In the genomic region with DNA sequence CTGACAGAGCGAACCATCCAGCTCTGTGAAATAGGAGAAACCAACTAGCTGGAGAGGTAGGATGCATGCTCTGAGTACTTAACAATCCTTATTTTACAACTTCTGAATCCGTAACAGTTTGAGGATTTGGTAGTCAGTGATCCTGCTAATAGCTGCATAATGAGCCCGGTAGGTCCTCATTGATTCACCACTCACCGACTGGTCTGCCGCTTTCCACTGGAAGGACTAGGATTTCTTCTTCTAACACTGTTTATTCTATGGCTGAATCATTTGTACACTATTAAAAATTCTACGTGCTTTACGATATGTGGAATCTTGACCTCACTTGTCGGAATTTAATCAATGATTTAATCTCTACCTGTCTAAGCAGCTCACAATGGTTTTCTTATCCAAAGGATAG, we compare ENCODE assay signal across 25 cellular contexts. TPM values are rescaled to one million over a fixed set of nuclear protein-coding genes. Genes with fewer than 3 reads are reported as not detected.
A peak's percentile ranks its signal among the peaks of the same experiment; 100 is the strongest.
DNase-seq lines count a peak whose midpoint lies in the region; ATAC-seq, FAIRE-seq and TF ChIP-seq lines count a peak whose summit lies in the region.
"Had no signal": no experiment of that assay in that cellular context is flagged by ENCODE, and none has a peak within 500 bp of the region (broad histone marks: within the 10 kb centered on the region; RNA-seq: fewer than 3 reads in every experiment).

No MANE protein-coding gene starts in this region.

- no peak overlapping the region for H3K18ac ChIP-seq in mesendoderm (ENCODE audit: low read length)

- H2AK5ac ChIP-seq in mesendoderm (ENCODE audit: low read length) = no peak overlapping the region

- intact Hi-C loops in body of pancreas (cut with DNase I) = no loop called here

- no peaks in the 10 kb centered on the region for H3K36me3 ChIP-seq in HEK293 (ENCODE audit: control insufficient read depth in 2 of 2, insufficient read depth in 1 of 2, low read length in 2 of 2)
- no peaks in the 10 kb centered on the region for H3K36me3 ChIP-seq in body of pancreas (replicated peaks in 1 of 2; ENCODE audit: insufficient read depth in 1 of 2, low read depth in 2 of 2)
- H3K36me3 ChIP-seq in mesendoderm (ENCODE audit: control insufficient read depth, insufficient read depth, low read length) = no peaks in the 10 kb centered on the region
- H3K36me3 ChIP-seq in small intestine (ENCODE audit: control insufficient read depth in 2 of 2, insufficient read depth in 2 of 2, low read length in 2 of 2) = no peaks in the 10 kb centered on the region
- H3K36me3 ChIP-seq: BE2C, HAP-1 had no signal

- peak overlapping the region; percentile 11 for H3K56ac ChIP-seq in mesendoderm (ENCODE audit: low read length)

- H3K23ac ChIP-seq in mesendoderm (ENCODE audit: low read length) = no peak overlapping the region

- CTCF ChIA-PET in HEK293 (lab: Yijun Ruan, JAX) = interaction anchor here (0.6 to 0.8 kb wide), 2 partner anchors 13 to 142 kb away, joined by 3 read pairs; no protein-coding TSS in a partner anchor

- no peak overlapping the region for H3K4me3 ChIP-seq in HEK293 (ENCODE audit: low read depth, low read length)
- no peak overlapping the region for H3K4me3 ChIP-seq in body of pancreas
- H3K4me3 ChIP-seq in mesendoderm (ENCODE audit: low read length) = no peak overlapping the region
- H3K4me3 ChIP-seq in small intestine (ENCODE audit: low read depth in 1 of 2, low read length in 2 of 2) = no peak overlapping the region
- H3K4me3 ChIP-seq: HAP-1, K562 had no signal

- H4K8ac ChIP-seq in mesendoderm (ENCODE audit: low read depth, low read length) = no peak overlapping the region

- H2BK5ac ChIP-seq in mesendoderm (ENCODE audit: low read length) = no peak overlapping the region

- TF ChIP-seq CTCF in HEK293 (tag by site-specific recombination; IDR thresholded peaks at IDR 0.05) (no peak), body of pancreas (IDR thresholded peaks at IDR 0.05) (no peak)

- no peaks in the 10 kb centered on the region for H3K4me1 ChIP-seq in HEK293 (ENCODE audit: control insufficient read depth, insufficient read depth, low read length)
- peaks cover 81% of the 10 kb centered on the region for H3K4me1 ChIP-seq in body of pancreas
- peaks cover 17% of the 10 kb centered on the region for H3K4me1 ChIP-seq in mesendoderm (ENCODE audit: control insufficient read depth, low read depth, low read length)
- H3K4me1 ChIP-seq in small intestine (ENCODE audit: control insufficient read depth in 2 of 2, insufficient read depth in 1 of 2, low read depth in 1 of 2, low read length in 1 of 2) = peaks cover 0 to 4% of the 10 kb centered on the region in 2 donors
- H3K4me1 ChIP-seq: BE2C, HAP-1 had no signal

- H3K79me1 ChIP-seq in mesendoderm (ENCODE audit: low read length) = peaks cover 7% of the 10 kb centered on the region

- H3K27me3 ChIP-seq in body of pancreas = no peaks in the 10 kb centered on the region
- no peaks in the 10 kb centered on the region for H3K27me3 ChIP-seq in mesendoderm (ENCODE audit: insufficient read depth, low read length, poor library complexity)
- no peaks in the 10 kb centered on the region for H3K27me3 ChIP-seq in small intestine (ENCODE audit: control insufficient read depth in 2 of 2, insufficient read depth in 2 of 2, low read length in 2 of 2)
- H3K27me3 ChIP-seq: BE2C had no signal

- H3K27ac ChIP-seq in HEK293 (ENCODE audit: extremely low read depth, low read depth, low read length) (no peak overlapping the region), body of pancreas (peak overlapping the region; percentile 33 to 73 (median 48)), mesendoderm (ENCODE audit: low read depth, low read length) (no peak overlapping the region), small intestine (ENCODE audit: low read depth in 1 of 2, low read length in 1 of 2) (no peak overlapping the region)
- H3K27ac ChIP-seq: HL-60 had no signal

- no peak overlapping the region for H2BK15ac ChIP-seq in mesendoderm (replicated peaks; ENCODE audit: low read depth)

- no peak overlapping the region for H4K5ac ChIP-seq in mesendoderm (ENCODE audit: low read length)

- POLR2A ChIA-PET in HEK293 (lab: Yijun Ruan, JAX) = no interaction called here

- 46 to 56% methylated on average over 8 of the region's 8 CpGs for WGBS in body of pancreas, 2 donors
- WGBS in mesendoderm (ENCODE audit: extremely low coverage, insufficient coverage, low lambda C conversion rate) = no CpG with 5 or more reads among the region's 8 CpGs
- 49 to 81% (median 74%) methylated on average over 8 of the region's 8 CpGs for WGBS in small intestine, 3 donors

- H3K9me3 ChIP-seq in HEK293 (ENCODE audit: control insufficient read depth, insufficient read depth, low read depth, low read length) = no peaks in the 10 kb centered on the region
- H3K9me3 ChIP-seq in body of pancreas = no peaks in the 10 kb centered on the region
- H3K9me3 ChIP-seq in small intestine (ENCODE audit: control insufficient read depth, low read depth) = no peaks in the 10 kb centered on the region
- H3K9me3 ChIP-seq: BE2C, HAP-1, SK-N-SH had no signal

- H3K9ac ChIP-seq in mesendoderm (ENCODE audit: low read length) = no peak overlapping the region
- H3K9ac ChIP-seq: SK-N-SH had no signal

- ATAC-seq in body of pancreas (no peak), HG03520 (IDR thresholded peaks at IDR 0.05; ENCODE audit: unreplicated experiment) (no peak), GM21515 (IDR thresholded peaks at IDR 0.05; ENCODE audit: unreplicated experiment) (no peak)
- ATAC-seq: K562 had no signal

- DNase-seq in body of pancreas = no peak
- no peak for DNase-seq in mesendoderm
- peak; percentile 51 for DNase-seq in small intestine
- DNase-seq in NCI-H446 (lab: John Stamatoyannopoulos, UW) = no peak
- DNase-seq: BE2C, DMS153, DND-41, GOT3, Kasumi-1, MV-4-11, NCI-H1105, NCI-H1436 treated with DMSO at 0.1 percent for 48 hours, NCI-H187 treated with DMSO at 0.1 percent for 48 hours, NCI-H2107, NCI-H524 treated with DMSO at 0.1 percent for 48 hours, NCI-H774, SK-N-SH, SW 1271 had no signal

- H3K79me2 ChIP-seq in mesendoderm (ENCODE audit: control insufficient read depth, insufficient read depth, low read length) = peaks cover 4% of the 10 kb centered on the region

- H2BK120ac ChIP-seq in mesendoderm (ENCODE audit: low read depth, low read length) = no peak overlapping the region

- no peak for TF ChIP-seq POLR2A in body of pancreas (IDR thresholded peaks at IDR 0.05)

- no peak overlapping the region for H3K4me2 ChIP-seq in mesendoderm (ENCODE audit: low read length)
- H3K4me2 ChIP-seq: SK-N-SH had no signal

- FAIRE-seq in small intestine (lab: Jason Lieb, UNC) = no peak
- FAIRE-seq: GM19239, K562 had no signal

- no peak overlapping the region for H3K4ac ChIP-seq in mesendoderm (ENCODE audit: low read depth, low read length)

TF ChIP-seq in HEK293, 187 proteins besides CTCF, POLR2A, EP300 and RAD21:
- TF ChIP-seq EGR2 (tag by site-specific recombination; IDR thresholded peaks at IDR 0.05; ENCODE audit: low read depth) (no peak), ZNF18 (tag by site-specific recombination; IDR thresholded peaks at IDR 0.05) (no peak), ZNF600 (tag by site-specific recombination; IDR thresholded peaks at IDR 0.05) (peak; percentile 34; the same call in 1 of the 2 replicates), ZNF510 (tag by site-specific recombination; IDR thresholded peaks at IDR 0.05; ENCODE audit: insufficient replicate concordance) (no peak)

RNA-seq across cellular contexts. Expression of gene SPATA13, which starts 33.9 kb away (rescaled TPM):
- 100 to 1,000 TPM in 1 of 2 donors, 10 to 100 TPM in 1; 83.3 to 359 TPM for total RNA-seq in body of pancreas
- polyA plus RNA-seq in mesendoderm (2013, experiment 1 of 2) = 16.1 TPM
- polyA plus RNA-seq in mesendoderm (2013, experiment 2 of 2) = 14.9 TPM
- polyA plus RNA-seq in small intestine = 10 to 100 TPM in 2 of 3 donors, 1 to 10 TPM in 1; 10.0 to 57.0 (median 13.6) TPM

Comparison
In these comparisons a context has a peak if more than half of its experiments do, and no peak if none do; other contexts are left out.
1. H3K27ac ChIP-seq: peak in body of pancreas (4 of 4); none in HEK293 (single experiment), mesendoderm (single experiment) and small intestine (0 of 2).